Comparison of ENCODE assay signal across 8 cellular contexts in the genomic region with DNA sequence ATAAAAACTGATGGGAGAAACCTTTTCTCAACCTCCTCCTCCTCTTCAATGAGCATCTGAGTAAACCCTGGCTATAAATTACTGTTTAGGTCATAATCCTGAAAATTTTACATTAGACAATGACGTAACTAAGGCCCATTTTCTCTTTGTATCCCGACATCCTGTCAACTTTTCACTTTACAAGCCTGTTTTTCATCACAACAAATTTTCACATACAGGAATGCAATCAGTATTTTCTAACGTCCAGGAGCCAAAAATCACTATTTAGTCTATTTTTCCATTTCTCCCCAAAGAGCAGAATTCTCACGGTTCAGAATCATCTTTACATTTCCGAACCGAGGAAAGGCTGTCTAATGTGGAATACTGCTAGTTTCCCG. TPM values are rescaled to one million over a fixed set of nuclear protein-coding genes. Genes with fewer than 3 reads are reported as not detected.
DNase-seq lines count a peak whose midpoint lies in the region.

No MANE protein-coding gene starts in this region.

- no peaks in the 10 kb centered on the region for H3K9me3 ChIP-seq in iPS-20b (ENCODE audit: insufficient read depth, low read depth, low read length)
- no peaks in the 10 kb centered on the region for H3K9me3 ChIP-seq in subcutaneous abdominal adipose tissue (ENCODE audit: control insufficient read depth in 5 of 5, low read length in 5 of 5)

- peak overlapping the region; percentile 52; the same call in 1 of the 2 replicates for H3K9ac ChIP-seq in iPS-20b (ENCODE audit: low read depth, low read length)
- H3K9ac ChIP-seq in subcutaneous abdominal adipose tissue (ENCODE audit: low read length in 5 of 5), result peak overlapping the region; percentile 9 to 89 (median 81)

- H3K4me1 ChIP-seq in iPS-20b (ENCODE audit: insufficient read depth, low read length) (peaks cover 18% of the 10 kb centered on the region; the same call in 1 of the 2 replicates), subcutaneous abdominal adipose tissue (ENCODE audit: control insufficient read depth in 5 of 5, insufficient read depth in 5 of 5, low read length in 5 of 5) (peaks cover 2 to 31% (median 28%) of the 10 kb centered on the region in 5 donors)

- no peaks in the 10 kb centered on the region for H3K9me3 Mint-ChIP-seq in activated naive CD4-positive, alpha-beta T cell treated with anti-CD3 and anti-CD28 coated beads for 36 hours
- H3K9me3 Mint-ChIP-seq in activated naive CD8-positive, alpha-beta T cell (ENCODE audit: low read depth), result no peaks in the 10 kb centered on the region

- no peak overlapping the region for H3K27ac ChIP-seq in iPS-20b (ENCODE audit: low read length)
- peak overlapping the region; percentile 21 for H3K27ac ChIP-seq in subcutaneous abdominal adipose tissue (ENCODE audit: low read depth, low read length)

- no peaks in the 10 kb centered on the region for H3K36me3 Mint-ChIP-seq in activated naive CD4-positive, alpha-beta T cell treated with anti-CD3 and anti-CD28 coated beads for 36 hours (ENCODE audit: low read depth)
- H3K36me3 Mint-ChIP-seq in activated naive CD8-positive, alpha-beta T cell, result no peaks in the 10 kb centered on the region

- H3K36me3 ChIP-seq in iPS-20b (ENCODE audit: insufficient read depth, low read depth, low read length) (peaks cover 4% of the 10 kb centered on the region; the same call in 1 of the 2 replicates), subcutaneous abdominal adipose tissue (ENCODE audit: control insufficient read depth in 5 of 5, insufficient read depth in 5 of 5, low read length in 5 of 5) (no peaks in the 10 kb centered on the region)

- H3K27ac Mint-ChIP-seq in activated naive CD4-positive, alpha-beta T cell treated with anti-CD3 and anti-CD28 coated beads for 36 hours, result no peak overlapping the region
- H3K27ac Mint-ChIP-seq in activated naive CD8-positive, alpha-beta T cell, result no peak overlapping the region

- H3K4me3 ChIP-seq in iPS-20b (ENCODE audit: low read length) (peak overlapping the region; percentile 65), subcutaneous abdominal adipose tissue (ENCODE audit: low read depth in 1 of 5, low read length in 5 of 5) (peak overlapping the region; percentile 74 to 80 (median 77))

- H3K4me1 Mint-ChIP-seq in activated naive CD4-positive, alpha-beta T cell treated with anti-CD3 and anti-CD28 coated beads for 36 hours (ENCODE audit: low read depth), result peaks cover 7% of the 10 kb centered on the region
- H3K4me1 Mint-ChIP-seq in activated naive CD8-positive, alpha-beta T cell (ENCODE audit: low read depth), result peaks cover 22% of the 10 kb centered on the region

- H3K27me3 ChIP-seq in iPS-20b (ENCODE audit: insufficient read depth, low read length) (peaks cover 27% of the 10 kb centered on the region), subcutaneous abdominal adipose tissue (ENCODE audit: control insufficient read depth in 5 of 5, insufficient read depth in 4 of 5, low read length in 5 of 5) (no peaks in the 10 kb centered on the region)

- CTCF ChIA-PET in activated naive CD4-positive, alpha-beta T cell treated with anti-CD3 and anti-CD28 coated beads for 36 hours (lab: Charles Lee), result no interaction called here

- intact Hi-C loops in activated naive CD4-positive, alpha-beta T cell treated with anti-CD3 and anti-CD28 coated beads for 36 hours (cut with micrococcal nuclease), result loop anchor here (1.0 to 5.0 kb wide), 3 partner anchors 46 to 384 kb away; a partner anchor contains a TSS

- peaks cover 23% of the 10 kb centered on the region for H3K27me3 Mint-ChIP-seq in activated naive CD4-positive, alpha-beta T cell treated with anti-CD3 and anti-CD28 coated beads for 36 hours (ENCODE audit: low read depth)
- H3K27me3 Mint-ChIP-seq in activated naive CD8-positive, alpha-beta T cell, result peaks cover 20% of the 10 kb centered on the region

- no peak for DNase-seq in activated naive CD4-positive, alpha-beta T cell treated with anti-CD3 and anti-CD28 coated beads for 36 hours
- DNase-seq in activated naive CD4-positive, alpha-beta T cell (lab: John Stamatoyannopoulos, UW), result no peak
- DNase-seq in cerebellum (ENCODE audit: low spot score), result no peak
- DNase-seq in stimulated activated CD8-positive, alpha-beta memory T cell treated with anti-CD3 and anti-CD28 coated beads, Interleukin-4, amount 100 ng/mL, for 48 hours, result no peak
- no peak for DNase-seq in stimulated activated naive CD4-positive, alpha-beta T cell treated with Interleukin-2 at 50 U/mL for 16 hours (lab: John Stamatoyannopoulos, UW)

- H3K4me3 Mint-ChIP-seq in activated naive CD4-positive, alpha-beta T cell treated with anti-CD3 and anti-CD28 coated beads for 36 hours, result peak overlapping the region; percentile 76
- H3K4me3 Mint-ChIP-seq in activated naive CD8-positive, alpha-beta T cell, result peak overlapping the region; percentile 81

RNA-seq across cellular contexts. Expression of a gene that starts 1.2 kb away (rescaled TPM):
- total RNA-seq in activated naive CD4-positive, alpha-beta T cell treated with anti-CD3 and anti-CD28 coated beads for 36 hours, result 1 to 10 TPM; 1.3 to 1.7 TPM
- total RNA-seq in cerebellum, result 46.7 TPM

RNA-seq across cellular contexts. Expression of a gene that starts 45.9 kb away (rescaled TPM):
- total RNA-seq in activated naive CD4-positive, alpha-beta T cell treated with anti-CD3 and anti-CD28 coated beads for 36 hours, result 10 to 100 TPM; 14.8 to 18.0 TPM
- total RNA-seq in cerebellum, result 13.6 TPM

RNA-seq across cellular contexts. Expression of a gene that starts 46.2 kb away (rescaled TPM):
- total RNA-seq in activated naive CD4-positive, alpha-beta T cell treated with anti-CD3 and anti-CD28 coated beads for 36 hours, result 100 to 1,000 TPM in 1 of 2 experiments, 10 to 100 TPM in 1; 99.2 to 107 TPM
- total RNA-seq in cerebellum, result 46.3 TPM

Comparison
In these comparisons a context has a peak if more than half of its experiments do, and no peak if none do; other contexts are left out.
1. RNA of a gene that starts 1.2 kb away (total RNA-seq): 46.7 TPM in cerebellum (single experiment); 1.3 to 1.7 TPM in activated naive CD4-positive, alpha-beta T cell treated with anti-CD3 and anti-CD28 coated beads for 36 hours; every median in the first group is over 10 times any median in the second.